In the genomic region with DNA sequence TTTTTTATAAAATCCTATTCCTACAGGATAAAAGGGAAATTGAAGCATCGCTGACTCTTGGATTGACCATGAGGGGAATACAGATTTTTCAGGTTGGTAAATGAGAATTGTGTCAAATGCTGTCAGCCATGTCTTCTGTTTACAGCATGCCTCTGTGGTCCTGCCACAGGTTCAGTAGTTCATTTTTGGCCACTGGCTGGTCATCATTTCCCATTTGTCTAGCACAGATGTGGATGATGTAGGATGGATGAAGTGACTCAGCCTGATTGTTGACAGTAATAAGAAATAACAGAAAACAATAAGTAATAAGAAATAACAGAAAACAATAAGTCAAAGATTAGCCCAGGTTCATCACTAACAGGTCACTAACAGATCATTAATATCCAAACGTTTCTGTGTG, we compare ENCODE assay signal across 21 cellular contexts.
"Had no signal": no experiment of that assay in that cellular context is flagged by ENCODE, and none has a peak within 500 bp of the region (broad histone marks: within the 10 kb centered on the region; RNA-seq: fewer than 3 reads in every experiment).

No MANE protein-coding gene starts in this region.

- FAIRE-seq: endometrium, kidney had no signal

- H3K27me3 ChIP-seq: foreskin keratinocyte, stomach, transverse colon had no signal

- H3K4me1 ChIP-seq: stomach, transverse colon had no signal

- H3K4me1 Mint-ChIP-seq: naive thymus-derived CD4-positive, alpha-beta T cell had no signal

- H3K9me3 Mint-ChIP-seq: immature natural killer cell; naive thymus-derived CD4-positive, alpha-beta T cell; nephron progenitor cell had no signal

- H3K27ac Mint-ChIP-seq: immature natural killer cell; naive thymus-derived CD4-positive, alpha-beta T cell; nephron progenitor cell had no signal

- H3K4me3 Mint-ChIP-seq: immature natural killer cell; naive thymus-derived CD4-positive, alpha-beta T cell; nephron progenitor cell had no signal

- H3K36me3 Mint-ChIP-seq: immature natural killer cell had no signal

- DNase-seq: cortex of kidney; effector memory CD4-positive, alpha-beta T cell; foreskin keratinocyte; immature natural killer cell; kidney; left colon; left ventricle myocardium superior; mesenchymal stem cell; midbrain; naive thymus-derived CD4-positive, alpha-beta T cell; nephron progenitor cell; posterior cingulate gyrus; stimulated activated CD4-positive, alpha-beta T cell treated with anti-CD3 and anti-CD28 coated beads, Interleukin-12 subunit alpha, Interleukin-12 subunit beta, amount 100 ng/mL, for 4 hours; stimulated activated naive CD4-positive, alpha-beta T cell; stomach; substantia nigra; transverse colon had no signal

- H3K9me3 ChIP-seq: stomach, thoracic aorta, transverse colon had no signal

- H3K4me3 ChIP-seq: lung, skin epidermis, stomach, thoracic aorta, transverse colon had no signal

- H3K27ac ChIP-seq: foreskin keratinocyte, skin epidermis, stomach, thoracic aorta, transverse colon had no signal
